11 cellular contexts compared by ENCODE assay signal in genomic region chr2:43171789-43172188, GRCh38. TPM values are rescaled to one million over a fixed set of nuclear protein-coding genes. Genes with fewer than 3 reads are reported as not detected.
A peak's percentile ranks its signal among the peaks of the same experiment; 100 is the strongest.
DNase-seq lines count a peak whose midpoint lies in the region; ATAC-seq and TF ChIP-seq lines count a peak whose summit lies in the region.
"Had no signal": no experiment of that assay in that cellular context is flagged by ENCODE, and none has a peak within 500 bp of the region (broad histone marks: within the 10 kb centered on the region; RNA-seq: fewer than 3 reads in every experiment).

No MANE protein-coding gene starts in this region.

- H3K27ac Mint-ChIP-seq in activated naive CD4-positive, alpha-beta T cell treated with anti-CD3 and anti-CD28 coated beads for 36 hours: peak overlapping the region; percentile 44
- no peak overlapping the region for H3K27ac Mint-ChIP-seq in GM23338

- H3K9me2 ChIP-seq in GM23338 (ENCODE audit: insufficient read depth): 0 out of 2 replicates have a peak, but pooled peaks cover 4% of the 10 kb centered on the region
- no peaks in the 10 kb centered on the region for H3K9me2 ChIP-seq in MM.1S (replicated peaks; ENCODE audit: insufficient read depth, low read length)

- H3K4me1 Mint-ChIP-seq in activated naive CD4-positive, alpha-beta T cell treated with anti-CD3 and anti-CD28 coated beads for 36 hours (ENCODE audit: low read depth): peaks cover 89% of the 10 kb centered on the region
- peaks cover 34% of the 10 kb centered on the region for H3K4me1 Mint-ChIP-seq in GM23338

- no peaks in the 10 kb centered on the region for H3K27me3 Mint-ChIP-seq in activated naive CD4-positive, alpha-beta T cell treated with anti-CD3 and anti-CD28 coated beads for 36 hours (ENCODE audit: low read depth)
- H3K27me3 Mint-ChIP-seq in GM23338 (ENCODE audit: insufficient read depth, low read depth, poor library complexity): peaks cover 9% of the 10 kb centered on the region

- no peak overlapping the region for H3K4me2 ChIP-seq in GM23338
- H3K4me2 ChIP-seq in MM.1S (ENCODE audit: low read depth, low read length): no peak overlapping the region

- H3K36me3 ChIP-seq in stomach (no peaks in the 10 kb centered on the region), GM23338 (ENCODE audit: insufficient read depth) (0 out of 2 replicates have a peak, but pooled peaks cover 11% of the 10 kb centered on the region), MM.1S (replicated peaks; ENCODE audit: insufficient read depth, low read length) (no peaks in the 10 kb centered on the region)
- H3K36me3 ChIP-seq: HAP-1 had no signal

- 62 to 90% (median 73%) methylated on average over 1 of the region's 1 CpG for WGBS in stomach, 5 donors

- CTCF ChIA-PET in activated naive CD4-positive, alpha-beta T cell treated with anti-CD3 and anti-CD28 coated beads for 36 hours (lab: Charles Lee): interaction anchor here (0.6 to 12.0 kb wide), 9 partner anchors 23 to 288 kb away, joined by 3 to 128 read pairs (median 12); partner anchors contain the start of gene ZFP36L2

- peak overlapping the region; percentile 5 for H3K4me3 Mint-ChIP-seq in activated naive CD4-positive, alpha-beta T cell treated with anti-CD3 and anti-CD28 coated beads for 36 hours
- no peak overlapping the region for H3K4me3 Mint-ChIP-seq in GM23338

- H3K9ac ChIP-seq in MM.1S (ENCODE audit: low read length): no peak overlapping the region

- H3F3A ChIP-seq in GM23338 (replicated peaks; ENCODE audit: low read depth): no peaks in the 10 kb centered on the region
- peaks cover 16% of the 10 kb centered on the region for H3F3A ChIP-seq in MM.1S (ENCODE audit: insufficient read depth, low read length)

- intact Hi-C loops in activated naive CD4-positive, alpha-beta T cell treated with anti-CD3 and anti-CD28 coated beads for 36 hours (cut with micrococcal nuclease): loop anchor here (2.0 to 10.0 kb wide), 5 partner anchors 121 to 1037 kb away; partner anchors contain the start of gene COX7A2L
- intact Hi-C loops in stomach (cut with DNase I; ENCODE audit: low total_unique reads): no loop called here

- no peak for TF ChIP-seq EP300 in stomach (IDR thresholded peaks at IDR 0.05)

- H3K4me1 ChIP-seq in stomach (peaks cover 33 to 81% (median 45%) of the 10 kb centered on the region in 4 donors), GM23338 (ENCODE audit: insufficient read depth) (no peaks in the 10 kb centered on the region; the same call in 1 of the 2 replicates), MM.1S (ENCODE audit: low read length) (peaks cover 47% of the 10 kb centered on the region)
- H3K4me1 ChIP-seq: HAP-1 had no signal

- H4K20me1 ChIP-seq in GM23338 (replicated peaks; ENCODE audit: insufficient read depth): no peaks in the 10 kb centered on the region
- no peaks in the 10 kb centered on the region for H4K20me1 ChIP-seq in MM.1S (ENCODE audit: insufficient read depth, low read length)

- no peak for ATAC-seq in GM23338

- no peak overlapping the region for H3K4me3 ChIP-seq in fibroblast of villous mesenchyme (ENCODE audit: low read depth, low read length)
- no peak overlapping the region for H3K4me3 ChIP-seq in stomach
- H3K4me3 ChIP-seq in GM23338: no peak overlapping the region
- H3K4me3 ChIP-seq in MM.1S (ENCODE audit: low read length): no peak overlapping the region
- H3K4me3 ChIP-seq: HAP-1 had no signal

- TF ChIP-seq POLR2A in stomach (IDR thresholded peaks at IDR 0.05): no peak

- H3K27me3 ChIP-seq in stomach (no peaks in the 10 kb centered on the region), GM23338 (ENCODE audit: insufficient read depth) (no peaks in the 10 kb centered on the region), MM.1S (replicated peaks; ENCODE audit: insufficient read depth, low read length) (no peaks in the 10 kb centered on the region)

- peak overlapping the region in 2 of 5 donors; percentile 54 to 55 for H3K27ac ChIP-seq in stomach
- no peak overlapping the region for H3K27ac ChIP-seq in GM23338 (ENCODE audit: low read depth)
- H3K27ac ChIP-seq in MM.1S (ENCODE audit: low read length): no peak overlapping the region

- H2AFZ ChIP-seq in GM23338 (no peak overlapping the region), MM.1S (ENCODE audit: low read length) (no peak overlapping the region)

- H3K9me3 Mint-ChIP-seq in activated naive CD4-positive, alpha-beta T cell treated with anti-CD3 and anti-CD28 coated beads for 36 hours: no peaks in the 10 kb centered on the region
- H3K9me3 Mint-ChIP-seq in GM23338: peaks cover 30% of the 10 kb centered on the region

- H3K79me2 ChIP-seq in GM23338 (replicated peaks; ENCODE audit: insufficient read depth) (no peaks in the 10 kb centered on the region), MM.1S (ENCODE audit: low read length) (no peaks in the 10 kb centered on the region)

- H3K9me3 ChIP-seq in stomach: peaks cover 0 to 16% (median 5%) of the 10 kb centered on the region in 4 donors
- H3K9me3 ChIP-seq in MM.1S (replicated peaks; ENCODE audit: insufficient read depth, low read length): no peaks in the 10 kb centered on the region
- H3K9me3 ChIP-seq: HAP-1 had no signal

- no peaks in the 10 kb centered on the region for H3K36me3 Mint-ChIP-seq in activated naive CD4-positive, alpha-beta T cell treated with anti-CD3 and anti-CD28 coated beads for 36 hours (ENCODE audit: low read depth)
- peaks cover 13% of the 10 kb centered on the region; the same call in 2 of the 3 replicates for H3K36me3 Mint-ChIP-seq in GM23338 (ENCODE audit: low read depth)

- DNase-seq in activated naive CD4-positive, alpha-beta T cell treated with anti-CD3 and anti-CD28 coated beads for 36 hours: no peak
- no peak for DNase-seq in activated naive CD4-positive, alpha-beta T cell (lab: John Stamatoyannopoulos, UW)
- DNase-seq in SW480 (ENCODE audit: low spot score) (peak; percentile 39), fibroblast of villous mesenchyme (ENCODE audit: low read depth) (peak; percentile 62), stomach (peak; percentile 53), GM19238 (ENCODE audit: insufficient read length, low spot score) (no peak), GM23338 (ENCODE audit: low spot score) (no peak), MM.1S (no peak)
- DNase-seq: activated effector memory CD4-positive, alpha-beta T cell treated with Interleukin-2 at 50 U/mL for 16 hours; NCI-H2081 treated with DMSO at 0.1 percent for 48 hours had no signal

- TF ChIP-seq CTCF in fibroblast of villous mesenchyme (IDR thresholded peaks at IDR 0.05; ENCODE audit: insufficient read depth, low read depth, low read length) (no peak), stomach (IDR thresholded peaks at IDR 0.05) (no peak), GM23338 (conservative IDR thresholded peaks at IDR 0.05; ENCODE audit: low read depth in 2 of 2) (no peak), MM.1S (IDR thresholded peaks at IDR 0.05; ENCODE audit: low read length) (no peak)

TF ChIP-seq in GM23338, 12 proteins besides CTCF, POLR2A, EP300 and RAD21 (continues in another document):
- TF ChIP-seq REST (IDR thresholded peaks at IDR 0.05; ENCODE audit: unreplicated experiment): no peak
- no peak for TF ChIP-seq STAT1 (IDR thresholded peaks at IDR 0.05; ENCODE audit: unreplicated experiment)

RNA-seq across cellular contexts. Expression of gene ZFP36L2, which starts 54.6 kb away (rescaled TPM):
- 10 to 100 TPM; 37.3 to 38.4 TPM for total RNA-seq in activated naive CD4-positive, alpha-beta T cell treated with anti-CD3 and anti-CD28 coated beads for 36 hours
- total RNA-seq in fibroblast of villous mesenchyme: 12.2 and 25.9 TPM in 2 replicates
- 100 to 1,000 TPM in 3 of 5 donors, 10 to 100 TPM in 2; 49.1 to 189 (median 109) TPM for total RNA-seq in stomach
- polyA plus RNA-seq in stomach: 10 to 100 TPM; 43.7 to 89.2 (median 44.0) TPM
- total RNA-seq in GM23338 (2014; rRNA removed; shearing (Covaris generic)): 37.9 and 43.0 TPM in 2 replicates
- polyA plus RNA-seq in GM23338 (2016; fragmentation: Nextera tagmentation; extraction: Ambion mirVana): 38.4 and 39.6 TPM in 2 replicates

Comparison
In these comparisons a context has a peak if more than half of its experiments do, and no peak if none do; other contexts are left out.
1. DNase-seq: peak in SW480 (single experiment), fibroblast of villous mesenchyme (single experiment) and stomach (single experiment); none in activated naive CD4-positive, alpha-beta T cell treated with anti-CD3 and anti-CD28 coated beads for 36 hours (single experiment), activated naive CD4-positive, alpha-beta T cell (0 of 4), GM19238 (single experiment), GM23338 (single experiment) and MM.1S (single experiment).